Comparison of ENCODE assay signal across 17 cellular contexts in the genomic region with DNA sequence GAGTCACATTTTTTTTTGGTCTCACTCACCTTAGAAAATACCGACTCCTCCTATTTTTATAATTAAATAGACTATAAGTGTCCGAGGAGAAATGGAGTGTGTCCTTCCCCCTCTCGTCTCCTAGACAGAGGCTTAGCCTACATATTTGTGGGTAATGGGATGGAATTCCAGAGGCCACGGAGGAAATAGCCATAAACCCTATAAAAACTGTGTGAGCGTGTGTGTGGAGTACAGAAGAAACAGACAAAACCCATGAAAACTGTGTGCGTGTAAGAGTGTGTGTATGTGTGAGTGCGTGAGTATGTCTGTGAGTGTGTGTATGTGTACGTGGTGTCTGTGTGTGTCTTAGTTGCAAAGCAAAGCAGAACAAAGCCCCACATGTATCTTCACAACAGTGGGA.
"Had no signal": no experiment of that assay in that cellular context is flagged by ENCODE, and none has a peak within 500 bp of the region (broad histone marks: within the 10 kb centered on the region; RNA-seq: fewer than 3 reads in every experiment).

No MANE protein-coding gene starts in this region.

- H3K9me3 ChIP-seq: left ventricle myocardium inferior, psoas muscle, right lobe of liver, testis, upper lobe of right lung had no signal

- FAIRE-seq: colon, kidney had no signal

- H3K9me3 Mint-ChIP-seq: activated naive CD8-positive, alpha-beta T cell treated with anti-CD3 and anti-CD28 coated beads, Interleukin-2, amount 10 ng/mL, durations not matched to agents 7 days and 5 days; activated T-helper 1 cell treated with anti-CD3 and anti-CD28 coated beads, Interleukin-12 subunit alpha, Interleukin-12 subunit beta, Interleukin-2, Interleukin-4 antibody, amounts not matched to agents 30 ng/mL and 10 ng/mL and 1 ng/mL, durations not matched to agents 14 hours and 24 hours and 36 hours; stimulated activated naive CD8-positive, alpha-beta T cell treated with anti-CD3 and anti-CD28 coated beads, Interleukin-15, amount 100 ng/mL, for 72 hours had no signal

- H3K4me1 Mint-ChIP-seq: activated naive CD8-positive, alpha-beta T cell treated with anti-CD3 and anti-CD28 coated beads, Interleukin-2, amount 10 ng/mL, durations not matched to agents 7 days and 5 days; stimulated activated naive CD8-positive, alpha-beta T cell treated with anti-CD3 and anti-CD28 coated beads, Interleukin-15, amount 100 ng/mL, for 72 hours had no signal

- ATAC-seq: activated CD4-positive, CD25-positive, alpha-beta regulatory T cell treated with anti-CD3 and anti-CD28 coated beads, Interleukin-2, amount 50 U/mL, for 24 hours; esophagus mucosa; natural killer cell treated with Interleukin-12 subunit alpha and Interleukin-12 subunit beta and Interleukin-15 and Interleukin-18, amount 100 ng/mL, for 72 hours; psoas muscle; right lobe of liver; stimulated activated naive CD8-positive, alpha-beta T cell treated with anti-CD3 and anti-CD28 coated beads, Interleukin-15, amount 100 ng/mL, for 72 hours; upper lobe of right lung had no signal

- H3K4me1 ChIP-seq: left ventricle myocardium inferior, psoas muscle, right lobe of liver, testis, upper lobe of right lung had no signal

- DNase-seq: activated naive CD8-positive, alpha-beta T cell treated with anti-CD3 and anti-CD28 coated beads, Interleukin-2, amount 10 ng/mL, durations not matched to agents 7 days and 5 days; aorta; hippocampal formation; kidney; left ventricle myocardium inferior; nucleus accumbens; psoas muscle; right lobe of liver; stimulated activated CD4-positive, alpha-beta T cell treated with anti-CD3 and anti-CD28 coated beads, Interleukin-1b, Interleukin-23, amount 100 ng/mL, for 48 hours; stimulated activated naive CD8-positive, alpha-beta T cell treated with anti-CD3 and anti-CD28 coated beads, Interleukin-15, amount 100 ng/mL, for 72 hours; testis; upper lobe of right lung had no signal

- H3K27me3 ChIP-seq: right lobe of liver, testis, upper lobe of right lung had no signal

- H3K27ac Mint-ChIP-seq: activated naive CD8-positive, alpha-beta T cell treated with anti-CD3 and anti-CD28 coated beads, Interleukin-2, amount 10 ng/mL, durations not matched to agents 7 days and 5 days; activated T-helper 1 cell treated with anti-CD3 and anti-CD28 coated beads, Interleukin-12 subunit alpha, Interleukin-12 subunit beta, Interleukin-2, Interleukin-4 antibody, amounts not matched to agents 30 ng/mL and 10 ng/mL and 1 ng/mL, durations not matched to agents 14 hours and 24 hours and 36 hours; natural killer cell treated with Interleukin-12 subunit alpha and Interleukin-12 subunit beta and Interleukin-15 and Interleukin-18, amount 100 ng/mL, for 72 hours; stimulated activated naive CD8-positive, alpha-beta T cell treated with anti-CD3 and anti-CD28 coated beads, Interleukin-15, amount 100 ng/mL, for 72 hours had no signal

- H3K27ac ChIP-seq: left ventricle myocardium inferior, psoas muscle, right lobe of liver, testis, upper lobe of right lung had no signal

- H3K36me3 Mint-ChIP-seq: activated naive CD8-positive, alpha-beta T cell treated with anti-CD3 and anti-CD28 coated beads, Interleukin-2, amount 10 ng/mL, durations not matched to agents 7 days and 5 days; natural killer cell treated with Interleukin-12 subunit alpha and Interleukin-12 subunit beta and Interleukin-15 and Interleukin-18, amount 100 ng/mL, for 72 hours had no signal

- H3K36me3 ChIP-seq: left ventricle myocardium inferior, right lobe of liver, upper lobe of right lung had no signal

- H3K4me3 Mint-ChIP-seq: activated naive CD8-positive, alpha-beta T cell treated with anti-CD3 and anti-CD28 coated beads, Interleukin-2, amount 10 ng/mL, durations not matched to agents 7 days and 5 days; activated T-helper 1 cell treated with anti-CD3 and anti-CD28 coated beads, Interleukin-12 subunit alpha, Interleukin-12 subunit beta, Interleukin-2, Interleukin-4 antibody, amounts not matched to agents 30 ng/mL and 10 ng/mL and 1 ng/mL, durations not matched to agents 14 hours and 24 hours and 36 hours; natural killer cell treated with Interleukin-12 subunit alpha and Interleukin-12 subunit beta and Interleukin-15 and Interleukin-18, amount 100 ng/mL, for 72 hours; stimulated activated naive CD8-positive, alpha-beta T cell treated with anti-CD3 and anti-CD28 coated beads, Interleukin-15, amount 100 ng/mL, for 72 hours had no signal

- H3K4me3 ChIP-seq: left ventricle myocardium inferior, psoas muscle, right lobe of liver, testis, upper lobe of right lung had no signal

- H3K27me3 Mint-ChIP-seq: activated naive CD8-positive, alpha-beta T cell treated with anti-CD3 and anti-CD28 coated beads, Interleukin-2, amount 10 ng/mL, durations not matched to agents 7 days and 5 days; natural killer cell treated with Interleukin-12 subunit alpha and Interleukin-12 subunit beta and Interleukin-15 and Interleukin-18, amount 100 ng/mL, for 72 hours had no signal
